Comparison of ENCODE assay signal across 12 cellular contexts in genomic region chr3:43953814-43954241, GRCh38.
DNase-seq lines count a peak whose midpoint lies in the region; ATAC-seq and TF ChIP-seq lines count a peak whose summit lies in the region.
"Had no signal": no experiment of that assay in that cellular context is flagged by ENCODE, and none has a peak within 500 bp of the region (broad histone marks: within the 10 kb centered on the region; RNA-seq: fewer than 3 reads in every experiment).

No MANE protein-coding gene starts in this region.

- H3K27ac ChIP-seq in right cardiac atrium (ENCODE audit: low read length) (no peak overlapping the region), SK-N-SH (ENCODE audit: low read depth in 2 of 2, low read length in 1 of 2) (no peak overlapping the region; a peak in 1 of 4 replicates), hepatocyte (peak overlapping the region; percentile 44)
- H3K27ac ChIP-seq: coronary artery had no signal

- intact Hi-C loops in right cardiac atrium (cut with DNase I): no loop called here
- intact Hi-C loops in Right ventricle myocardium inferior (cut with DNase I): no loop called here
- intact Hi-C loops in Calu3 (cut with micrococcal nuclease; ENCODE audit: unreplicated experiment): no loop called here

- H3K36me3 Mint-ChIP-seq in activated T-cell treated with anti-CD3 and anti-CD28 coated beads, Interleukin-2, amount 50 U/mL, for 72 hours (ENCODE audit: insufficient read depth in 2 of 2): no peaks in the 10 kb centered on the region
- H3K36me3 Mint-ChIP-seq in Calu3 (ENCODE audit: insufficient read depth, unreplicated experiment) (no peaks in the 10 kb centered on the region), progenitor cell of endocrine pancreas (ENCODE audit: insufficient read depth) (no peaks in the 10 kb centered on the region)

- no TSS peak for BruUV-seq in Calu3 (replicated peaks; lab: Mats Ljungman, UMichigan)

- peak overlapping the region; percentile 75; the same call in 1 of the 2 replicates for H2AFZ ChIP-seq in SK-N-SH (ENCODE audit: low read depth)
- no peak overlapping the region for H2AFZ ChIP-seq in hepatocyte

- H3K79me2 ChIP-seq in SK-N-SH (ENCODE audit: insufficient read depth) (no peaks in the 10 kb centered on the region), hepatocyte (no peaks in the 10 kb centered on the region)

- peaks cover 8% of the 10 kb centered on the region for H3F3A ChIP-seq in SK-N-SH (replicated peaks; ENCODE audit: insufficient read depth)

- H3K9me2 ChIP-seq in SK-N-SH: no peaks in the 10 kb centered on the region
- H3K9me2 ChIP-seq in hepatocyte (replicated peaks; ENCODE audit: insufficient read depth): no peaks in the 10 kb centered on the region

- H3K9ac ChIP-seq in SK-N-SH: no peak overlapping the region

- H3K9me3 ChIP-seq in right cardiac atrium (ENCODE audit: control insufficient read depth, low read length) (no peaks in the 10 kb centered on the region), SK-N-SH (no peaks in the 10 kb centered on the region), hepatocyte (ENCODE audit: low read depth) (no peaks in the 10 kb centered on the region)

- H3K27me3 ChIP-seq in right cardiac atrium (ENCODE audit: control insufficient read depth, insufficient read depth) (no peaks in the 10 kb centered on the region), SK-N-SH (ENCODE audit: insufficient read depth) (no peaks in the 10 kb centered on the region; the same call in 1 of the 2 replicates), hepatocyte (peaks cover 18% of the 10 kb centered on the region)

- TF ChIP-seq CTCF in SK-N-SH (IDR thresholded peaks at IDR 0.05) (no peak), hepatocyte (IDR thresholded peaks at IDR 0.05; ENCODE audit: poor library complexity) (no peak), Calu3 (IDR thresholded peaks at IDR 0.05; ENCODE audit: unreplicated experiment) (no peak), progenitor cell of endocrine pancreas (IDR thresholded peaks at IDR 0.05; ENCODE audit: unreplicated experiment) (no peak)

- H4K20me1 ChIP-seq in SK-N-SH (ENCODE audit: insufficient read depth) (no peaks in the 10 kb centered on the region), hepatocyte (ENCODE audit: insufficient read depth, poor library complexity, severe bottlenecking) (no peaks in the 10 kb centered on the region)

- 39% methylated on average over 4 of the region's 4 CpGs for WGBS in right cardiac atrium
- 9% methylated on average over 4 of the region's 4 CpGs for WGBS in SK-N-SH (ENCODE audit: low lambda C conversion rate)
- 38% methylated on average over 4 of the region's 4 CpGs for WGBS in hepatocyte (ENCODE audit: low lambda C conversion rate, missing lambda C conversion rate)

- H3K9me3 Mint-ChIP-seq in activated T-cell treated with anti-CD3 and anti-CD28 coated beads, Interleukin-2, amount 50 U/mL, for 72 hours: no peaks in the 10 kb centered on the region
- no peaks in the 10 kb centered on the region for H3K9me3 Mint-ChIP-seq in Calu3 (ENCODE audit: low read depth, unreplicated experiment)
- no peaks in the 10 kb centered on the region for H3K9me3 Mint-ChIP-seq in progenitor cell of endocrine pancreas (ENCODE audit: low read depth)
- H3K9me3 Mint-ChIP-seq: T-helper 2 cell treated with Interferon-gamma antibody and Interleukin-4, amounts not matched to agents 5 μg/mL and 100 μg/mL, for 36 hours had no signal

- CTCF ChIA-PET in SK-N-SH (lab: Yijun Ruan, JAX) (no interaction called here), Calu3 (lab: Charles Lee) (no interaction called here)

- DNase-seq in right cardiac atrium: no peak
- DNase-seq in Right ventricle myocardium inferior (ENCODE audit: missing footprints): no peak
- no peak for DNase-seq in SK-N-SH
- peak; percentile 51 for DNase-seq in hepatocyte (ENCODE audit: low spot score)
- no peak for DNase-seq in NCI-H1048 (lab: John Stamatoyannopoulos, UW)
- DNase-seq in activated T-cell treated with anti-CD3 and anti-CD28 coated beads, Interleukin-2, amount 50 U/mL, for 72 hours: no peak
- no peak for DNase-seq in Calu3
- no peak for DNase-seq in progenitor cell of endocrine pancreas (ENCODE audit: low spot score, unreplicated experiment)
- DNase-seq: NCI-H2227 treated with DMSO at 0.1 percent for 48 hours; stimulated activated CD8-positive, alpha-beta memory T cell treated with anti-CD3 and anti-CD28 coated beads, Interleukin-4, amount 100 ng/mL, for 48 hours had no signal

- no peak for TF ChIP-seq RAD21 in SK-N-SH (IDR thresholded peaks at IDR 0.05; ENCODE audit: low read length)

- peak; percentile 39 to 58 for ATAC-seq in right cardiac atrium
- ATAC-seq in Right ventricle myocardium inferior: no peak
- ATAC-seq in activated T-cell treated with anti-CD3 and anti-CD28 coated beads, Interleukin-2, amount 50 U/mL, for 72 hours (replicated peaks in 1 of 2): no peak

- H3K4me2 ChIP-seq in SK-N-SH (peak overlapping the region; percentile 70), hepatocyte (peak overlapping the region; percentile 39)

- peaks cover 28% of the 10 kb centered on the region for H3K27me3 Mint-ChIP-seq in activated T-cell treated with anti-CD3 and anti-CD28 coated beads, Interleukin-2, amount 50 U/mL, for 72 hours (ENCODE audit: low read depth)
- peaks cover 96% of the 10 kb centered on the region for H3K27me3 Mint-ChIP-seq in Calu3 (ENCODE audit: unreplicated experiment)
- peaks cover 49% of the 10 kb centered on the region for H3K27me3 Mint-ChIP-seq in progenitor cell of endocrine pancreas

- H3K36me3 ChIP-seq in SK-N-SH (replicated peaks in 1 of 2; ENCODE audit: control insufficient read depth in 1 of 2, insufficient read depth in 2 of 2, low read length in 1 of 2) (no peaks in the 10 kb centered on the region), hepatocyte (replicated peaks; ENCODE audit: insufficient read depth, low read depth) (no peaks in the 10 kb centered on the region)

- H3K4me3 ChIP-seq in right cardiac atrium (ENCODE audit: low read length): no peak overlapping the region
- H3K4me3 ChIP-seq in SK-N-SH (ENCODE audit: low read depth in 2 of 2, low read length in 1 of 2): peak overlapping the region in 1 of 2 experiments; percentile 27; a peak in 1 of 4 replicates
- no peak overlapping the region for H3K4me3 ChIP-seq in hepatocyte
- H3K4me3 ChIP-seq: coronary artery had no signal

- H3K4me1 ChIP-seq in right cardiac atrium (ENCODE audit: control insufficient read depth, insufficient read depth, low read length) (peaks cover 2% of the 10 kb centered on the region), SK-N-SH (ENCODE audit: control insufficient read depth in 1 of 2, insufficient read depth in 2 of 2, low read depth in 1 of 2, low read length in 1 of 2) (peaks cover 0 to 31% of the 10 kb centered on the region in 2 experiments; a peak in 2 of 4 replicates), hepatocyte (ENCODE audit: insufficient read depth) (peaks cover 7% of the 10 kb centered on the region)

- H3K4me1 Mint-ChIP-seq in activated T-cell treated with anti-CD3 and anti-CD28 coated beads, Interleukin-2, amount 50 U/mL, for 72 hours (ENCODE audit: low read depth): peaks cover 11% of the 10 kb centered on the region
- no peaks in the 10 kb centered on the region for H3K4me1 Mint-ChIP-seq in Calu3 (ENCODE audit: low read depth, unreplicated experiment)
- H3K4me1 Mint-ChIP-seq in progenitor cell of endocrine pancreas (ENCODE audit: low read depth): peaks cover 14% of the 10 kb centered on the region

- no peak overlapping the region for H3K4me3 Mint-ChIP-seq in activated T-cell treated with anti-CD3 and anti-CD28 coated beads, Interleukin-2, amount 50 U/mL, for 72 hours
- no peak overlapping the region for H3K4me3 Mint-ChIP-seq in Calu3 (ENCODE audit: low read depth, unreplicated experiment)
- no peak overlapping the region for H3K4me3 Mint-ChIP-seq in progenitor cell of endocrine pancreas (ENCODE audit: low read depth)
- H3K4me3 Mint-ChIP-seq: T-helper 2 cell treated with Interferon-gamma antibody and Interleukin-4, amounts not matched to agents 5 μg/mL and 100 μg/mL, for 36 hours had no signal

- POLR2A ChIA-PET in SK-N-SH (lab: Yijun Ruan, JAX): no interaction called here

- H3K27ac Mint-ChIP-seq in activated T-cell treated with anti-CD3 and anti-CD28 coated beads, Interleukin-2, amount 50 U/mL, for 72 hours: no peak overlapping the region
- no peak overlapping the region for H3K27ac Mint-ChIP-seq in Calu3 (ENCODE audit: unreplicated experiment)
- no peak overlapping the region for H3K27ac Mint-ChIP-seq in progenitor cell of endocrine pancreas
- H3K27ac Mint-ChIP-seq: T-helper 2 cell treated with Interferon-gamma antibody and Interleukin-4, amounts not matched to agents 5 μg/mL and 100 μg/mL, for 36 hours had no signal

- TF ChIP-seq EP300 in SK-N-SH (IDR thresholded peaks at IDR 0.05; ENCODE audit: borderline replicate concordance in 1 of 2, low read depth in 1 of 2, low read length in 1 of 2): no peak

TF ChIP-seq in SK-N-SH, 30 proteins besides CTCF, POLR2A, EP300 and RAD21:
- TF ChIP-seq TCF12 (IDR thresholded peaks at IDR 0.05): peak; percentile 37; the same call in 1 of the 2 replicates
- TF ChIP-seq, protein P1, sequence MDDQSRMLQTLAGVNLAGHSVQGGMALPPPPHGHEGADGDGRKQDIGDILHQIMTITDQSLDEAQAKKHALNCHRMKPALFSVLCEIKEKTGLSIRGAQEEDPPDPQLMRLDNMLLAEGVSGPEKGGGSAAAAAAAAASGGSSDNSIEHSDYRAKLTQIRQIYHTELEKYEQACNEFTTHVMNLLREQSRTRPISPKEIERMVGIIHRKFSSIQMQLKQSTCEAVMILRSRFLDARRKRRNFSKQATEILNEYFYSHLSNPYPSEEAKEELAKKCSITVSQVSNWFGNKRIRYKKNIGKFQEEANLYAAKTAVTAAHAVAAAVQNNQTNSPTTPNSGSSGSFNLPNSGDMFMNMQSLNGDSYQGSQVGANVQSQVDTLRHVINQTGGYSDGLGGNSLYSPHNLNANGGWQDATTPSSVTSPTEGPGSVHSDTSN (IDR thresholded peaks at IDR 0.05): peak; percentile 57
- TF ChIP-seq USF1 (IDR thresholded peaks at IDR 0.05; ENCODE audit: borderline replicate concordance, low read depth): peak; percentile 63
- TF ChIP-seq JUND (IDR thresholded peaks at IDR 0.05): peak; percentile 26; the same call in 1 of the 2 replicates
- TF ChIP-seq FOSL2 (IDR thresholded peaks at IDR 0.05; ENCODE audit: borderline replicate concordance, low read depth): peak; percentile 50
- TF ChIP-seq, protein P2, sequence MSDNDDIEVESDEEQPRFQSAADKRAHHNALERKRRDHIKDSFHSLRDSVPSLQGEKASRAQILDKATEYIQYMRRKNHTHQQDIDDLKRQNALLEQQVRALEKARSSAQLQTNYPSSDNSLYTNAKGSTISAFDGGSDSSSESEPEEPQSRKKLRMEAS (IDR thresholded peaks at IDR 0.05; ENCODE audit: low read depth): no peak

Comparison
In these comparisons a context has a peak if more than half of its experiments do, and no peak if none do; other contexts are left out.
1. ATAC-seq: peak in right cardiac atrium (2 of 2); none in Right ventricle myocardium inferior (single experiment) and activated T-cell treated with anti-CD3 and anti-CD28 coated beads, Interleukin-2, amount 50 U/mL, for 72 hours (0 of 2).